Comparison of ENCODE assay signal across 8 cellular contexts in genomic region chr18:35343936-35344735, GRCh38. TPM values are rescaled to one million over a fixed set of nuclear protein-coding genes. Genes with fewer than 3 reads are reported as not detected.
A peak's percentile ranks its signal among the peaks of the same experiment; 100 is the strongest.
DNase-seq lines count a peak whose midpoint lies in the region; FAIRE-seq and TF ChIP-seq lines count a peak whose summit lies in the region.

TSS of gene ZNF24 (minus strand) at chr18:35344420. CDS start at chr18:35340650, 3,770 bp downstream.

- H3K4me3 Mint-ChIP-seq in activated naive CD4-positive, alpha-beta T cell treated with anti-CD3 and anti-CD28 coated beads for 36 hours = peak within 1 kb of the TSS; percentile 92

- H3K4me1 Mint-ChIP-seq in activated naive CD4-positive, alpha-beta T cell treated with anti-CD3 and anti-CD28 coated beads for 36 hours (ENCODE audit: low read depth) = peaks cover 43% of the 10 kb centered on the region

- H3K27me3 Mint-ChIP-seq in activated naive CD4-positive, alpha-beta T cell treated with anti-CD3 and anti-CD28 coated beads for 36 hours (ENCODE audit: low read depth) = no peaks in the 10 kb centered on the region

- H3K4me1 ChIP-seq in neutrophil (ENCODE audit: control insufficient read depth in 1 of 2, insufficient read depth in 1 of 2, low read depth in 1 of 2, low read length in 1 of 2) = peaks cover 23 to 29% of the 10 kb centered on the region in 2 experiments

- CTCF ChIA-PET in activated naive CD4-positive, alpha-beta T cell treated with anti-CD3 and anti-CD28 coated beads for 36 hours (lab: Charles Lee) = interaction anchor here (1.1 to 2.2 kb wide), 5 partner anchors 11 to 114 kb away, joined by 3 to 8 read pairs (median 4); no protein-coding TSS in a partner anchor

- intact Hi-C loops in activated naive CD4-positive, alpha-beta T cell treated with anti-CD3 and anti-CD28 coated beads for 36 hours (cut with micrococcal nuclease) = loop anchor here (1.0 to 5.0 kb wide), 12 partner anchors 33 to 785 kb away; partner anchors contain the start of genes ELP2, INO80C, MAPRE2 and RMP24

- no peak for TF ChIP-seq CTCF in HFF-Myc (IDR thresholded peaks at IDR 0.05; ENCODE audit: low read depth, low read length, missing control alignments)
- no peak for TF ChIP-seq CTCF in neutrophil (IDR thresholded peaks at IDR 0.05)

- peak within 1 kb of the TSS; percentile 95 for H3K27ac ChIP-seq in neutrophil
- peak within 1 kb of the TSS; percentile 99 for H3K27ac ChIP-seq in substantia nigra (ENCODE audit: low read depth, low read length, poor library complexity, severe bottlenecking)

- no peaks in the 10 kb centered on the region for H3K27me3 ChIP-seq in neutrophil

- no peaks in the 10 kb centered on the region for H3K9me3 Mint-ChIP-seq in activated naive CD4-positive, alpha-beta T cell treated with anti-CD3 and anti-CD28 coated beads for 36 hours

- peaks cover 14% of the 10 kb centered on the region for H3K36me3 ChIP-seq in neutrophil

- H3K27ac Mint-ChIP-seq in activated naive CD4-positive, alpha-beta T cell treated with anti-CD3 and anti-CD28 coated beads for 36 hours = peak within 1 kb of the TSS; percentile 92

- peaks cover 13% of the 10 kb centered on the region for H3K36me3 Mint-ChIP-seq in activated naive CD4-positive, alpha-beta T cell treated with anti-CD3 and anti-CD28 coated beads for 36 hours (ENCODE audit: low read depth)

- H3K9me3 ChIP-seq in neutrophil = no peaks in the 10 kb centered on the region

- DNase-seq in GM03348 (ENCODE audit: low spot score) (peak; percentile 98), HFF-Myc (ENCODE audit: extremely low read depth, low read depth) (peak; percentile 59), NAMALWA (ENCODE audit: low spot score) (peak; percentile 95), SK-N-DZ (ENCODE audit: low spot score) (peak; percentile 91), frontal cortex (ENCODE audit: low spot score in 2 of 2) (peak; percentile 81 to 95), substantia nigra (lab: John Stamatoyannopoulos, UW) (peak; percentile 85 to 98 (median 95))
- peak; percentile 94 for DNase-seq in activated naive CD4-positive, alpha-beta T cell treated with anti-CD3 and anti-CD28 coated beads for 36 hours

- peak within 1 kb of the TSS; percentile 94 for H3K4me3 ChIP-seq in HFF-Myc (replicated peaks; ENCODE audit: low read depth, low read length)
- peak within 1 kb of the TSS; percentile 95 for H3K4me3 ChIP-seq in neutrophil (ENCODE audit: low read depth in 1 of 2, low read length in 1 of 2)

- peak; percentile 47 for FAIRE-seq in frontal cortex (lab: Jason Lieb, UNC)

RNA-seq across cellular contexts. Expression of gene ZNF24, which starts in this region (rescaled TPM):
- polyA plus RNA-seq in SK-N-DZ (2014; cell fraction: cytosol; rRNA removed) = 27.7 and 29.0 TPM in 2 replicates
- polyA plus RNA-seq in SK-N-DZ (2014; cell fraction: nucleus; rRNA removed) = 22.3 and 28.6 TPM in 2 replicates
- total RNA-seq in activated naive CD4-positive, alpha-beta T cell treated with anti-CD3 and anti-CD28 coated beads for 36 hours = 10 to 100 TPM; 46.8 to 47.8 TPM
- 99.5 TPM for total RNA-seq in frontal cortex

Comparison
In these comparisons a context has a peak if more than half of its experiments do, and no peak if none do; other contexts are left out.
1. Peak in every context shown above with its lines: DNase-seq, H3K4me3 ChIP-seq and H3K27ac ChIP-seq.